ENCODE assay signal across 1 cellular context in genomic region chr17:67750067-67750466, GRCh38.
TF ChIP-seq lines count a peak whose summit lies in the region.

No MANE protein-coding gene starts in this region.

TF ChIP-seq in K562, 482 proteins besides CTCF, POLR2A, EP300 and RAD21 (continued from another document and continues in another):
- no peak for TF ChIP-seq THRA (IDR thresholded peaks at IDR 0.05)
- TF ChIP-seq DMBX1 (CRISPR knock-in tag; IDR thresholded peaks at IDR 0.05; ENCODE audit: borderline replicate concordance): 0 out of 2 replicates have a peak, but pooled peaks have one; percentile 25
- no peak for TF ChIP-seq SREBF2 (CRISPR knock-in tag; IDR thresholded peaks at IDR 0.05)
- no peak for TF ChIP-seq CGGBP1 (CRISPR knock-in tag; IDR thresholded peaks at IDR 0.05)
- TF ChIP-seq MYBL2 (IDR thresholded peaks at IDR 0.05; ENCODE audit: low read depth): no peak
- TF ChIP-seq MYBL2 (CRISPR knock-in tag; IDR thresholded peaks at IDR 0.05; ENCODE audit: borderline replicate concordance): no peak
- TF ChIP-seq ZNF75A (CRISPR knock-in tag; IDR thresholded peaks at IDR 0.05): no peak
- 0 out of 2 replicates have a peak, but pooled peaks have one; percentile 42 for TF ChIP-seq ZNF311 (CRISPR knock-in tag; IDR thresholded peaks at IDR 0.05)
- no peak for TF ChIP-seq VEZF1 (CRISPR knock-in tag; IDR thresholded peaks at IDR 0.05)
- no peak for TF ChIP-seq RBBP5 (IDR thresholded peaks at IDR 0.05; ENCODE audit: borderline replicate concordance, insufficient read depth, low read length, poor library complexity, severe bottlenecking)
- TF ChIP-seq CCNT2 (IDR thresholded peaks at IDR 0.05; ENCODE audit: borderline replicate concordance, extremely low read depth, insufficient read length, low read depth, low read length): no peak
- TF ChIP-seq ZNF740 (CRISPR knock-in tag; IDR thresholded peaks at IDR 0.05): no peak
- TF ChIP-seq ZNF740 (tag; IDR thresholded peaks at IDR 0.05): peak in 1 of 2 experiments; percentile 70; a peak in 2 of 4 replicates
- TF ChIP-seq TFAP4 (CRISPR knock-in tag; IDR thresholded peaks at IDR 0.05; ENCODE audit: borderline replicate concordance): no peak
- TF ChIP-seq CCAR2 (IDR thresholded peaks at IDR 0.05; ENCODE audit: low read depth, low read length): no peak
- TF ChIP-seq ZNF41 (CRISPR knock-in tag; conservative IDR thresholded peaks at IDR 0.05): no peak
- TF ChIP-seq ARID4B (CRISPR knock-in tag; IDR thresholded peaks at IDR 0.05): no peak
- no peak for TF ChIP-seq CAMTA2 (CRISPR knock-in tag; conservative IDR thresholded peaks at IDR 0.05)
- TF ChIP-seq PRMT5 (CRISPR knock-in tag; IDR thresholded peaks at IDR 0.05): no peak
- TF ChIP-seq NEUROD1 (IDR thresholded peaks at IDR 0.05; ENCODE audit: borderline replicate concordance, low read depth, low read length, partially characterized antibody): no peak
- no peak for TF ChIP-seq ZNF318 (IDR thresholded peaks at IDR 0.05; ENCODE audit: borderline replicate concordance in 1 of 2, low read depth in 1 of 2)
- TF ChIP-seq ZNF655 (CRISPR knock-in tag; IDR thresholded peaks at IDR 0.05): no peak
- TF ChIP-seq SAFB (IDR thresholded peaks at IDR 0.05; ENCODE audit: borderline replicate concordance, low read depth, low read length): no peak
- peak; percentile 66 for TF ChIP-seq PTRF (tag; IDR thresholded peaks at IDR 0.05)
- TF ChIP-seq NR2C1 (IDR thresholded peaks at IDR 0.05): no peak
- peak; percentile 43; the same call in 1 of the 2 replicates for TF ChIP-seq NR2C1 (tag; IDR thresholded peaks at IDR 0.05)
- no peak for TF ChIP-seq USF2 (CRISPR knock-in tag; IDR thresholded peaks at IDR 0.05)
- TF ChIP-seq ZNF398 (CRISPR knock-in tag; IDR thresholded peaks at IDR 0.05): no peak
